Comparison of ENCODE assay signal across 12 cellular contexts in the genomic region with DNA sequence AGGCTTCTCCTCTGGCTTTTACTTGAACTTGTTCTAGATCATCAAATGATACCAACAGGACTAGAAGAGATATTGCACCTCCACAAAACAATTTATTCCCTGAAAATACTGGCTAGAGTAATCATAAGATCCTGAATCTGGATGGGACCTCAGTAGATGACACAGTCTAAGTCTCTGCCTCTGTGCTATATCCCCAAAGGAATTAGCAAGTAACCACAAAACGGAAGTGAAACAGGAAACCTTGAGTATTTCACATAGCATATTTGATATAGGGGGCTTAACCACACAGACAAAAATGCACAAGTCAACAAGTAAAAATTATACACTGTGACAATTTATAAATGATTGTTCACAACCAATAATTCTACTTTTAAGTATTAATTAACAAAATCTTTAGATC.
A peak's percentile ranks its signal among the peaks of the same experiment; 100 is the strongest.
DNase-seq lines count a peak whose midpoint lies in the region; ATAC-seq and TF ChIP-seq lines count a peak whose summit lies in the region.
"Had no signal": no experiment of that assay in that cellular context is flagged by ENCODE, and none has a peak within 500 bp of the region (broad histone marks: within the 10 kb centered on the region; RNA-seq: fewer than 3 reads in every experiment).

No MANE protein-coding gene starts in this region.

- no peaks in the 10 kb centered on the region for H3K27me3 Mint-ChIP-seq in activated T-helper 17 cell treated with anti-CD3 and anti-CD28 coated beads, Interleukin-2, amount 50 U/mL, for 72 hours
- peaks cover 1% of the 10 kb centered on the region for H3K27me3 Mint-ChIP-seq in endothelial cell (ENCODE audit: unreplicated experiment)

- no peak overlapping the region for H3K27ac Mint-ChIP-seq in activated T-helper 17 cell treated with anti-CD3 and anti-CD28 coated beads, Interleukin-2, amount 50 U/mL, for 72 hours
- no peak overlapping the region for H3K27ac Mint-ChIP-seq in endothelial cell (ENCODE audit: unreplicated experiment)
- H3K27ac Mint-ChIP-seq: activated naive CD4-positive, alpha-beta T cell treated with anti-CD3 and anti-CD28 coated beads, Interleukin-2, amount 10 ng/mL, durations not matched to agents 7 days and 5 days had no signal

- no peaks in the 10 kb centered on the region for H3K36me3 Mint-ChIP-seq in activated T-helper 17 cell treated with anti-CD3 and anti-CD28 coated beads, Interleukin-2, amount 50 U/mL, for 72 hours (ENCODE audit: low read depth)
- H3K36me3 Mint-ChIP-seq in endothelial cell (ENCODE audit: low read depth, unreplicated experiment): peaks cover 6% of the 10 kb centered on the region
- H3K36me3 Mint-ChIP-seq: activated naive CD4-positive, alpha-beta T cell treated with anti-CD3 and anti-CD28 coated beads, Interleukin-2, amount 10 ng/mL, durations not matched to agents 7 days and 5 days had no signal

- no peaks in the 10 kb centered on the region for H3K36me3 ChIP-seq in left lung
- H3K36me3 ChIP-seq: SJCRH30 had no signal

- intact Hi-C loops in left lung (cut with DNase I): no loop called here

- DNase-seq in GM10266 (ENCODE audit: extremely low spot score) (peak; percentile 8), MV-4-11 (lab: John Stamatoyannopoulos, UW) (peak; percentile 97), fibroblast of pulmonary artery (ENCODE audit: low read depth) (peak; percentile 72), left lung (no peak), endothelial cell (ENCODE audit: low spot score) (no peak)
- DNase-seq: activated naive CD4-positive, alpha-beta T cell treated with anti-CD3 and anti-CD28 coated beads, Interleukin-2, amount 10 ng/mL, durations not matched to agents 7 days and 5 days; GDM1 had no signal

- no peaks in the 10 kb centered on the region for H3K4me1 ChIP-seq in left lung

- TF ChIP-seq CTCF in GM10266 (IDR thresholded peaks at IDR 0.05; ENCODE audit: control insufficient read depth, insufficient read depth, low read depth, missing control alignments): no peak
- TF ChIP-seq CTCF in fibroblast of pulmonary artery (IDR thresholded peaks at IDR 0.05; ENCODE audit: low read length, missing control alignments): no peak
- TF ChIP-seq CTCF in left lung (IDR thresholded peaks at IDR 0.05): no peak
- TF ChIP-seq CTCF in endothelial cell (IDR thresholded peaks at IDR 0.05; ENCODE audit: unreplicated experiment): no peak

- H3K4me3 ChIP-seq in fibroblast of pulmonary artery (replicated peaks; ENCODE audit: low read depth, low read length) (no peak overlapping the region), left lung (no peak overlapping the region)
- H3K4me3 ChIP-seq: hepatocyte, SJCRH30 had no signal

- H3K27me3 ChIP-seq in left lung: peaks cover 0 to 32% of the 10 kb centered on the region in 2 donors
- H3K27me3 ChIP-seq: hepatocyte, SJCRH30 had no signal

- no peaks in the 10 kb centered on the region for H3K9me3 Mint-ChIP-seq in activated T-helper 17 cell treated with anti-CD3 and anti-CD28 coated beads, Interleukin-2, amount 50 U/mL, for 72 hours
- H3K9me3 Mint-ChIP-seq in endothelial cell (ENCODE audit: unreplicated experiment): no peaks in the 10 kb centered on the region

- peaks cover 4% of the 10 kb centered on the region for H3K4me1 Mint-ChIP-seq in activated T-helper 17 cell treated with anti-CD3 and anti-CD28 coated beads, Interleukin-2, amount 50 U/mL, for 72 hours
- no peaks in the 10 kb centered on the region for H3K4me1 Mint-ChIP-seq in endothelial cell (ENCODE audit: unreplicated experiment)

- peak; percentile 60 for ATAC-seq in HG02588 (IDR thresholded peaks at IDR 0.05; ENCODE audit: unreplicated experiment)
- ATAC-seq in left lung: no peak
- no peak for ATAC-seq in activated T-helper 17 cell treated with anti-CD3 and anti-CD28 coated beads, Interleukin-2, amount 50 U/mL, for 72 hours (replicated peaks)
- no peak for ATAC-seq in GM21786 (IDR thresholded peaks at IDR 0.05; ENCODE audit: unreplicated experiment)

- H3K9me3 ChIP-seq in left lung: peaks cover 0 to 4% of the 10 kb centered on the region in 2 donors

- no peak overlapping the region for H3K27ac ChIP-seq in left lung
- H3K27ac ChIP-seq: hepatocyte, SJCRH30 had no signal

- H3K4me3 Mint-ChIP-seq in activated T-helper 17 cell treated with anti-CD3 and anti-CD28 coated beads, Interleukin-2, amount 50 U/mL, for 72 hours: no peak overlapping the region
- no peak overlapping the region for H3K4me3 Mint-ChIP-seq in endothelial cell (ENCODE audit: unreplicated experiment)
- H3K4me3 Mint-ChIP-seq: activated naive CD4-positive, alpha-beta T cell treated with anti-CD3 and anti-CD28 coated beads, Interleukin-2, amount 10 ng/mL, durations not matched to agents 7 days and 5 days had no signal

Comparison
In these comparisons a context has a peak if more than half of its experiments do, and no peak if none do; other contexts are left out.
1. DNase-seq: peak in GM10266 (single experiment), MV-4-11 (single experiment) and fibroblast of pulmonary artery (single experiment); none in left lung (0 of 2) and endothelial cell (single experiment).